Comparison of ENCODE assay signal across 13 cellular contexts in the genomic region with DNA sequence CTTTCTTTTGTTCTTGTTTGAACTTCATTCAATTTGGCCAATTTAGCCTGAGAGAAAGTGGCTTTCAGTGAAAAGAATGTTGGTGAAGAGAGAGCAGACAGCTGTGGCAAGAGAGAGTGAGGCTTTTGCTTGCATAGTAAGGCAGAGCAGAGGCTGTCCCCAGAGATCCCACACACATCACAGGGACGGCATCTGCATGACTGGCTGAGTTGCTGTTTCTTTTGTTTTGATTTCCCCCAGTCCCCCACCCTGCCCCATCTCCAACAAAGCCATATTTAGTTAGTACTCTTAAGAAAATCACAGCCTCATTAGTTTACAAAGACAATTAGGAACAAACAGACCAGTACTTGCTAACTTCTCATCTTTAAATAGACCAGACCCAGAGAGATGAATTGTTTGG.
DNase-seq lines count a peak whose midpoint lies in the region; ATAC-seq and TF ChIP-seq lines count a peak whose summit lies in the region.
"Had no signal": no experiment of that assay in that cellular context is flagged by ENCODE, and none has a peak within 500 bp of the region (broad histone marks: within the 10 kb centered on the region; RNA-seq: fewer than 3 reads in every experiment).

No MANE protein-coding gene starts in this region.

- CTCF ChIA-PET in PC-9 (lab: Charles Lee), result no interaction called here

- no peak overlapping the region for H2AFZ ChIP-seq in PC-9
- no peak overlapping the region for H2AFZ ChIP-seq in MM.1S (ENCODE audit: low read length)

- H3K27me3 ChIP-seq in PC-9 (ENCODE audit: insufficient read depth, low read depth), result no peaks in the 10 kb centered on the region; the same call in 1 of the 2 replicates
- H3K27me3 ChIP-seq in MM.1S (replicated peaks; ENCODE audit: insufficient read depth, low read length), result no peaks in the 10 kb centered on the region

- H3F3A ChIP-seq in PC-9 (ENCODE audit: insufficient read depth, low read depth) (no peaks in the 10 kb centered on the region), MM.1S (ENCODE audit: insufficient read depth, low read length) (no peaks in the 10 kb centered on the region)

- H3K4me2 ChIP-seq in PC-9 (no peak overlapping the region), MM.1S (ENCODE audit: low read depth, low read length) (no peak overlapping the region)

- H3K79me2 ChIP-seq in PC-9 (ENCODE audit: low read depth) (no peaks in the 10 kb centered on the region), MM.1S (ENCODE audit: low read length) (no peaks in the 10 kb centered on the region)

- H3K27ac ChIP-seq in PC-9, result no peak overlapping the region
- no peak overlapping the region for H3K27ac ChIP-seq in MM.1S (ENCODE audit: low read length)

- no peak overlapping the region for H3K4me3 ChIP-seq in PC-9
- H3K4me3 ChIP-seq in MM.1S (ENCODE audit: low read length), result no peak overlapping the region

- no peaks in the 10 kb centered on the region for H3K9me3 ChIP-seq in PC-9 (ENCODE audit: insufficient read depth, low read depth)
- H3K9me3 ChIP-seq in MM.1S (replicated peaks; ENCODE audit: insufficient read depth, low read length), result no peaks in the 10 kb centered on the region

- no TSS peak for BruUV-seq in PC-9 (replicated peaks; lab: Mats Ljungman, UMichigan)

- POLR2A ChIA-PET in PC-9 (lab: Charles Lee; ENCODE audit: unreplicated experiment), result no interaction called here

- H4K20me1 ChIP-seq in PC-9 (ENCODE audit: insufficient read depth) (no peaks in the 10 kb centered on the region), MM.1S (ENCODE audit: insufficient read depth, low read length) (no peaks in the 10 kb centered on the region)

- H3K4me1 ChIP-seq in PC-9 (replicated peaks; ENCODE audit: insufficient read depth) (no peaks in the 10 kb centered on the region), MM.1S (ENCODE audit: low read length) (no peaks in the 10 kb centered on the region)

- no peak overlapping the region for H3K9ac ChIP-seq in MM.1S (ENCODE audit: low read length)

- no peaks in the 10 kb centered on the region for H3K9me2 ChIP-seq in PC-9 (ENCODE audit: insufficient read depth)
- no peaks in the 10 kb centered on the region for H3K9me2 ChIP-seq in MM.1S (replicated peaks; ENCODE audit: insufficient read depth, low read length)

- TF ChIP-seq CTCF in PC-9 (conservative IDR thresholded peaks at IDR 0.05), result no peak
- no peak for TF ChIP-seq CTCF in MM.1S (IDR thresholded peaks at IDR 0.05; ENCODE audit: low read length)

- H3K36me3 ChIP-seq in PC-9 (ENCODE audit: low read depth), result no peaks in the 10 kb centered on the region
- no peaks in the 10 kb centered on the region for H3K36me3 ChIP-seq in MM.1S (replicated peaks; ENCODE audit: insufficient read depth, low read length)

- intact Hi-C loops in PC-9 (cut with micrococcal nuclease; ENCODE audit: unreplicated experiment), result no loop called here

- no peak for ATAC-seq in HG03097 (IDR thresholded peaks at IDR 0.05; ENCODE audit: low FRiP score, unreplicated experiment)
- ATAC-seq: left colon had no signal

- DNase-seq in NCI-H748 (lab: John Stamatoyannopoulos, UW; ENCODE audit: unreplicated experiment) (peak; percentile 26), NCI-H748 treated with DMSO at 0.1 percent for 48 hours (lab: John Stamatoyannopoulos, UW) (no peak), NCI-H69 (lab: John Stamatoyannopoulos, UW) (peak; percentile 93), iPS-NIHi11 (ENCODE audit: low spot score) (peak; percentile 38), superior temporal gyrus (ENCODE audit: extremely low spot score) (peak; percentile 56), PC-9 (no peak), MM.1S (no peak)
- DNase-seq: activated CD4-positive, alpha-beta T cell treated with anti-CD3 and anti-CD28 coated beads for 1 hour; foreskin fibroblast; left colon; NCI-H1092 treated with DMSO at 0.1 percent for 48 hours; occipital lobe had no signal

Comparison
In these comparisons a context has a peak if more than half of its experiments do, and no peak if none do; other contexts are left out.
1. DNase-seq: peak in NCI-H748 (single experiment), NCI-H69 (single experiment), iPS-NIHi11 (single experiment) and superior temporal gyrus (single experiment); none in NCI-H748 treated with DMSO at 0.1 percent for 48 hours (single experiment), PC-9 (0 of 2) and MM.1S (single experiment).